ENCODE assay signal across 11 cellular contexts in the genomic region with DNA sequence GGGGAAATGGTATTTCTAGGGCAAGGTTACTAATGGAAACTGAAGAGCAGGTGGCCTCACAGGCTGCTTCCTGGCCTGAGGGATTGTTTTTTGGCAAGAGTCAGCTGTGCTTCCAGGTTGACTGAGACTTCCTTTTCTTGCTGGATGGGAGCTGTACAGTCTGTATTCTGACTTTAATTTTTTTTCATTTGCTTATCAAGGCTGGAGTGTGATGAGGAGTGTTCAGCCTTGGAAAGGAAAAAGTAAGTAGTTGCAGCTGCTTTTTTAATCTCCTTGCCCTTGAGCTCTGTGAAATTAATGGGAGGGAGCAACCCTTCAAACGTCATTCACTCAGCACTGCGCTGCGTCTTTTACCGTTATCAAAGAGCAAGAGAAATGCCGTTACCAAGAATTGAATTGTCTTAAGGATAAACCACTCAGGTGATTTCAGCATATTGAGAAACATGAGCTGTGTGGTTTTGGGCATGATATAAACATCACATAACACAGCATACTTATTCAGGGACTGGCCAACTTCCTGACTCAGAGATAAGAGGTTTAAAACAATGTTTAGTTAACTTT. TPM values are rescaled to one million over a fixed set of nuclear protein-coding genes. Genes with fewer than 3 reads are reported as not detected.
A peak's percentile ranks its signal among the peaks of the same experiment; 100 is the strongest.
DNase-seq lines count a peak whose midpoint lies in the region; ATAC-seq and TF ChIP-seq lines count a peak whose summit lies in the region.
"Had no signal": no experiment of that assay in that cellular context is flagged by ENCODE, and none has a peak within 500 bp of the region (broad histone marks: within the 10 kb centered on the region; RNA-seq: fewer than 3 reads in every experiment).

No MANE protein-coding gene starts in this region.

- intact Hi-C loops in CD4-positive, alpha-beta T cell (cut with DNase I, micrococcal nuclease): no loop called here
- intact Hi-C loops in IMR-90 (cut with micrococcal nuclease) (loop anchor here (5.0 to 10.0 kb wide), 2 partner anchors 32 to 60 kb away; partner anchors contain the start of gene NFX1), left lung (cut with DNase I) (no loop called here)

- no peak overlapping the region for H3K23ac ChIP-seq in IMR-90 (ENCODE audit: low read depth, low read length)

- peak overlapping the region; percentile 52; the same call in 1 of the 2 replicates for H3K4ac ChIP-seq in IMR-90 (ENCODE audit: low read depth, low read length)

- no peaks in the 10 kb centered on the region for H3K9me3 ChIP-seq in CD4-positive, alpha-beta T cell (ENCODE audit: control insufficient read depth, low read length)
- H3K9me3 ChIP-seq in IMR-90 (ENCODE audit: control insufficient read depth, insufficient read depth, low read length): no peaks in the 10 kb centered on the region
- H3K9me3 ChIP-seq in left lung: no peaks in the 10 kb centered on the region

- H3K4me3 ChIP-seq in IMR-90 (ENCODE audit: insufficient read depth, low read depth, low read length) (no peak overlapping the region), astrocyte of the cerebellum (ENCODE audit: low read depth, low read length) (no peak overlapping the region), left lung (no peak overlapping the region)

- peak overlapping the region; percentile 10; the same call in 1 of the 2 replicates for H2AK5ac ChIP-seq in IMR-90 (ENCODE audit: low read depth, low read length)

- H2AK9ac ChIP-seq in IMR-90 (replicated peaks; ENCODE audit: low read depth, low read length, poor library complexity): no peak overlapping the region

- no peak for TF ChIP-seq CTCF in CD4-positive, alpha-beta T cell (IDR thresholded peaks at IDR 0.05)
- TF ChIP-seq CTCF in IMR-90 (conservative IDR thresholded peaks at IDR 0.05; ENCODE audit: low read depth, low read length) (no peak), astrocyte of the cerebellum (IDR thresholded peaks at IDR 0.05; ENCODE audit: low read depth, low read length, missing control alignments) (no peak), left lung (IDR thresholded peaks at IDR 0.05) (no peak), nephron progenitor cell (IDR thresholded peaks at IDR 0.05) (no peak)

- POLR2A ChIA-PET in CD4-positive, alpha-beta T cell (lab: Charles Lee): interaction anchor here (0.8 kb wide), 1 partner anchor 23 kb away, joined by 3 read pairs; no protein-coding TSS in a partner anchor
- POLR2A ChIA-PET in IMR-90 (lab: Charles Lee; ENCODE audit: unreplicated experiment): no interaction called here

- peak overlapping the region; percentile 4; the same call in 1 of the 3 replicates for H2BK15ac ChIP-seq in IMR-90 (ENCODE audit: low read depth, low read length)

- in situ Hi-C loops in IMR-90 (cut with MboI; ENCODE audit: low sequenced_read_pairs): no loop called here
- in situ Hi-C loops in astrocyte of the cerebellum (cut with HindIII; ENCODE audit: low sequenced_read_pairs): no loop called here

- peak overlapping the region; percentile 74 for H3K4me2 ChIP-seq in IMR-90 (ENCODE audit: low read depth, low read length)

- no peak for DNase-seq in CD4-positive, alpha-beta T cell
- DNase-seq in IMR-90: peak; percentile 92
- DNase-seq in astrocyte of the cerebellum (ENCODE audit: low read depth): peak; percentile 29
- DNase-seq in left lung: no peak
- no peak for DNase-seq in nephron progenitor cell
- DNase-seq in epidermal melanocyte (ENCODE audit: insufficient read length, low spot score): no peak
- DNase-seq: NCI-H748 treated with DMSO at 0.1 percent for 48 hours; stimulated activated CD4-positive, alpha-beta T cell treated with anti-CD3 and anti-CD28 coated beads, Interleukin-2, amount 100 ng/mL, for 48 hours had no signal

- CTCF ChIA-PET in CD4-positive, alpha-beta T cell (lab: Charles Lee): interaction anchor here (0.9 kb wide), 1 partner anchor 68 kb away, joined by 4 read pairs; no protein-coding TSS in a partner anchor
- CTCF ChIA-PET in IMR-90 (lab: Yijun Ruan, JAX): interaction anchor here (0.6 to 1.2 kb wide), 2 partner anchors 19 to 20 kb away, joined by 3 to 4 read pairs; no protein-coding TSS in a partner anchor

- no peak overlapping the region for H3K27ac ChIP-seq in CD4-positive, alpha-beta T cell (ENCODE audit: low read depth, low read length)
- H3K27ac ChIP-seq in IMR-90 (ENCODE audit: insufficient read depth, low read length): peak overlapping the region; percentile 77; the same call in 1 of the 2 replicates
- peak overlapping the region; percentile 7 to 64 for H3K27ac ChIP-seq in left lung

- H3K27me3 Mint-ChIP-seq in CD4-positive, alpha-beta T cell: no peaks in the 10 kb centered on the region
- no peaks in the 10 kb centered on the region for H3K27me3 Mint-ChIP-seq in nephron progenitor cell (ENCODE audit: low read depth, poor library complexity)

- H4K91ac ChIP-seq in IMR-90 (ENCODE audit: insufficient read depth, low read depth, low read length): peak overlapping the region; percentile 43

- no peaks in the 10 kb centered on the region for H3K9me3 Mint-ChIP-seq in CD4-positive, alpha-beta T cell
- no peaks in the 10 kb centered on the region for H3K9me3 Mint-ChIP-seq in nephron progenitor cell
- H3K9me3 Mint-ChIP-seq: nephron had no signal

- H2BK120ac ChIP-seq in IMR-90 (ENCODE audit: low read depth, low read length): peak overlapping the region; percentile 32; the same call in 1 of the 2 replicates

- H2BK5ac ChIP-seq in IMR-90 (ENCODE audit: low read depth, low read length, poor library complexity, severe bottlenecking): peak overlapping the region; percentile 79

- H4K5ac ChIP-seq in IMR-90 (ENCODE audit: low read depth, low read length): peak overlapping the region; percentile 52

- H3K36me3 Mint-ChIP-seq in CD4-positive, alpha-beta T cell (ENCODE audit: low read depth): peaks cover 62% of the 10 kb centered on the region
- peaks cover 33% of the 10 kb centered on the region for H3K36me3 Mint-ChIP-seq in nephron progenitor cell (ENCODE audit: low read depth)

- H3K4me3 Mint-ChIP-seq in CD4-positive, alpha-beta T cell: no peak overlapping the region
- H3K4me3 Mint-ChIP-seq in nephron progenitor cell: no peak overlapping the region
- H3K4me3 Mint-ChIP-seq: nephron had no signal

- dilution Hi-C loops in IMR-90 (cut with HindIII; ENCODE audit: low sequenced_read_pairs, unreplicated experiment): no loop called here

- peak overlapping the region; percentile 84 for H3K18ac ChIP-seq in IMR-90 (ENCODE audit: low read depth, low read length)

- no peak; the same call in 1 of the 2 replicates for TF ChIP-seq RAD21 in IMR-90 (IDR thresholded peaks at IDR 0.05; ENCODE audit: low read length)

- H4K8ac ChIP-seq in IMR-90 (ENCODE audit: low read depth in 2 of 2, low read length in 2 of 2): 0 out of 4 replicates have a peak overlapping the region, but pooled peaks of 1 of the 2 experiments have one; percentile 3

- peak overlapping the region; percentile 81 for H3K27ac Mint-ChIP-seq in CD4-positive, alpha-beta T cell
- no peak overlapping the region for H3K27ac Mint-ChIP-seq in nephron progenitor cell
- H3K27ac Mint-ChIP-seq: nephron had no signal

- H3K27me3 ChIP-seq in CD4-positive, alpha-beta T cell (ENCODE audit: control insufficient read depth, insufficient read depth, low read length): no peaks in the 10 kb centered on the region
- H3K27me3 ChIP-seq in IMR-90 (ENCODE audit: control insufficient read depth, insufficient read depth, low read length): no peaks in the 10 kb centered on the region
- no peaks in the 10 kb centered on the region for H3K27me3 ChIP-seq in left lung

- 0 out of 2 replicates have a peak overlapping the region, but pooled peaks have one; percentile 30 for H2BK20ac ChIP-seq in IMR-90 (ENCODE audit: low read depth, low read length)

- ATAC-seq in CD4-positive, alpha-beta T cell (ENCODE audit: poor library complexity): peak; percentile 68
- peak; percentile 78 for ATAC-seq in IMR-90 (ENCODE audit: low read depth)
- peak; percentile 65 for ATAC-seq in left lung
- no peak for ATAC-seq in GM19023 (IDR thresholded peaks at IDR 0.05; ENCODE audit: unreplicated experiment)
- no peak for ATAC-seq in GM18505 (IDR thresholded peaks at IDR 0.05; ENCODE audit: unreplicated experiment)

- no peak overlapping the region for H3K9ac ChIP-seq in IMR-90 (ENCODE audit: low read depth, low read length)

- no peaks in the 10 kb centered on the region; the same call in 1 of the 2 replicates for H4K20me1 ChIP-seq in IMR-90 (ENCODE audit: insufficient read depth, low read length)

- BruUV-seq in IMR-90 (replicated peaks; lab: Mats Ljungman, UMichigan): no TSS peak

- H2AFZ ChIP-seq in IMR-90 (replicated peaks; ENCODE audit: low read length, poor library complexity): no peak overlapping the region

- H3K4me1 ChIP-seq in IMR-90 (ENCODE audit: control insufficient read depth, insufficient read depth, low read length): peaks cover 18% of the 10 kb centered on the region
- peaks cover 0 to 21% of the 10 kb centered on the region in 2 donors for H3K4me1 ChIP-seq in left lung

- no CpG with 5 or more reads among the region's 5 CpGs for WGBS in IMR-90 (ENCODE audit: extremely low coverage in 2 of 2, insufficient read length in 1 of 2), 2 experiments

- H3K79me1 ChIP-seq in IMR-90 (ENCODE audit: low read depth in 1 of 2, low read length in 2 of 2): 0 out of 4 replicates have a peak, but pooled peaks cover 0 to 5% of the 10 kb centered on the region in 2 experiments

- peaks cover 14% of the 10 kb centered on the region for H3K9me1 ChIP-seq in IMR-90 (ENCODE audit: insufficient read depth, low read length)

- no peak overlapping the region for H3K14ac ChIP-seq in IMR-90 (replicated peaks; ENCODE audit: low read depth, low read length)

- H3K4me1 Mint-ChIP-seq in CD4-positive, alpha-beta T cell (ENCODE audit: low read depth): peaks cover 25% of the 10 kb centered on the region
- H3K4me1 Mint-ChIP-seq in nephron progenitor cell: peaks cover 15% of the 10 kb centered on the region
- H3K4me1 Mint-ChIP-seq: nephron had no signal

- H3K36me3 ChIP-seq in IMR-90 (ENCODE audit: control insufficient read depth, insufficient read depth, low read length) (no peaks in the 10 kb centered on the region), left lung (peaks cover 0 to 45% of the 10 kb centered on the region in 2 donors)

- TF ChIP-seq POLR2A in IMR-90 (IDR thresholded peaks at IDR 0.05; ENCODE audit: low read depth, low read length) (no peak), GM18505 (IDR thresholded peaks at IDR 0.05; ENCODE audit: borderline replicate concordance, extremely low read depth, insufficient read depth, insufficient read length) (no peak)

- H3K56ac ChIP-seq in IMR-90 (ENCODE audit: extremely low read depth, insufficient read depth, low read length): no peak overlapping the region

RNA-seq across cellular contexts. Expression of gene AQP7, which starts 47.6 kb away (rescaled TPM):
- under 1 TPM; 0.25 to 0.27 TPM for total RNA-seq in CD4-positive, alpha-beta T cell
- total RNA-seq in IMR-90 (2012; rRNA removed): 0.28 TPM in 1 of 2 replicates, not detected in the other
- polyA plus RNA-seq in IMR-90 (2012; rRNA removed): 0.07 TPM in 1 of 2 replicates, not detected in the other
- 0.05 and 0.20 TPM in 2 replicates for polyA plus RNA-seq in IMR-90 (2012; cell fraction: cytosol; rRNA removed)
- polyA plus RNA-seq in IMR-90 (2012; cell fraction: nucleus; rRNA removed; ENCODE audit: low replicate concordance): 0.42 and 0.61 TPM in 2 replicates
- 1 to 10 TPM; 1.5 to 8.3 TPM for total RNA-seq in left lung

Comparison
In these comparisons a context has a peak if more than half of its experiments do, and no peak if none do; other contexts are left out.
1. ATAC-seq: peak in CD4-positive, alpha-beta T cell (single experiment), IMR-90 (single experiment) and left lung (single experiment); none in GM19023 (single experiment) and GM18505 (single experiment).
2. DNase-seq: peak in IMR-90 (single experiment) and astrocyte of the cerebellum (single experiment); none in CD4-positive, alpha-beta T cell (0 of 10), left lung (0 of 2), nephron progenitor cell (single experiment) and epidermal melanocyte (single experiment).